In genomic region chr13:106098778-106099177, GRCh38 we compare ENCODE assay signal across 19 cellular contexts.
"Had no signal": no experiment of that assay in that cellular context is flagged by ENCODE, and none has a peak within 500 bp of the region (broad histone marks: within the 10 kb centered on the region; RNA-seq: fewer than 3 reads in every experiment).

No MANE protein-coding gene starts in this region.

- H3K4me3 ChIP-seq: tibial nerve had no signal

- H3K36me3 ChIP-seq: brain microvascular endothelial cell, tibial nerve had no signal

- H3K4me1 Mint-ChIP-seq: activated naive CD8-positive, alpha-beta T cell treated with anti-CD3 and anti-CD28 coated beads, Interleukin-2, amount 10 ng/mL, durations not matched to agents 7 days and 5 days; central memory CD8-positive, alpha-beta T cell; stimulated activated effector memory CD8-positive, alpha-beta T cell treated with anti-CD3 and anti-CD28 coated beads, Interleukin-12 subunit alpha, Interleukin-12 subunit beta, amount 100 ng/mL, for 72 hours had no signal

- ATAC-seq: foreskin keratinocyte; left ventricle myocardium superior; stimulated activated effector memory CD8-positive, alpha-beta T cell treated with anti-CD3 and anti-CD28 coated beads, Interleukin-12 subunit alpha, Interleukin-12 subunit beta, amount 100 ng/mL, for 72 hours had no signal

- H3K27ac Mint-ChIP-seq: activated naive CD8-positive, alpha-beta T cell treated with anti-CD3 and anti-CD28 coated beads, Interleukin-2, amount 10 ng/mL, durations not matched to agents 7 days and 5 days; dendritic cell treated with granulocyte-macrophage colony-stimulating factor and Interleukin-4, amounts not matched to agents 40 ng/mL and 50 ng/mL, for 4 days; stimulated activated effector memory CD8-positive, alpha-beta T cell treated with anti-CD3 and anti-CD28 coated beads, Interleukin-12 subunit alpha, Interleukin-12 subunit beta, amount 100 ng/mL, for 72 hours had no signal

- H3K27me3 Mint-ChIP-seq: activated naive CD8-positive, alpha-beta T cell treated with anti-CD3 and anti-CD28 coated beads, Interleukin-2, amount 10 ng/mL, durations not matched to agents 7 days and 5 days; central memory CD8-positive, alpha-beta T cell; dendritic cell treated with granulocyte-macrophage colony-stimulating factor and Interleukin-4, amounts not matched to agents 40 ng/mL and 50 ng/mL, for 4 days had no signal

- H3K9ac ChIP-seq: parathyroid adenoma had no signal

- H3K9me3 Mint-ChIP-seq: activated naive CD8-positive, alpha-beta T cell treated with anti-CD3 and anti-CD28 coated beads, Interleukin-2, amount 10 ng/mL, durations not matched to agents 7 days and 5 days had no signal

- H3K4me3 Mint-ChIP-seq: activated naive CD8-positive, alpha-beta T cell treated with anti-CD3 and anti-CD28 coated beads, Interleukin-2, amount 10 ng/mL, durations not matched to agents 7 days and 5 days; central memory CD8-positive, alpha-beta T cell; dendritic cell treated with granulocyte-macrophage colony-stimulating factor and Interleukin-4, amounts not matched to agents 40 ng/mL and 50 ng/mL, for 4 days; stimulated activated effector memory CD8-positive, alpha-beta T cell treated with anti-CD3 and anti-CD28 coated beads, Interleukin-12 subunit alpha, Interleukin-12 subunit beta, amount 100 ng/mL, for 72 hours had no signal

- H3K4me1 ChIP-seq: parathyroid adenoma, tibial nerve had no signal

- H3K36me3 Mint-ChIP-seq: activated naive CD8-positive, alpha-beta T cell treated with anti-CD3 and anti-CD28 coated beads, Interleukin-2, amount 10 ng/mL, durations not matched to agents 7 days and 5 days; stimulated activated effector memory CD8-positive, alpha-beta T cell treated with anti-CD3 and anti-CD28 coated beads, Interleukin-12 subunit alpha, Interleukin-12 subunit beta, amount 100 ng/mL, for 72 hours had no signal

- H3K27me3 ChIP-seq: brain microvascular endothelial cell, foreskin keratinocyte, tibial nerve had no signal

- H3K79me2 ChIP-seq: parathyroid adenoma had no signal

- H2AFZ ChIP-seq: parathyroid adenoma had no signal

- H3K27ac ChIP-seq: brain microvascular endothelial cell, foreskin keratinocyte, parathyroid adenoma had no signal

- DNase-seq: activated CD4-positive, alpha-beta T cell treated with anti-CD3 and anti-CD28 coated beads, Interleukin-2, amount 50 U/mL, for 4 hours; activated naive CD4-positive, alpha-beta T cell; activated naive CD8-positive, alpha-beta T cell treated with anti-CD3 and anti-CD28 coated beads, Interleukin-2, amount 10 ng/mL, durations not matched to agents 7 days and 5 days; activated T-cell treated with anti-CD3 and anti-CD28 coated beads for 4 hours; brain microvascular endothelial cell; effector memory CD4-positive, alpha-beta T cell; foreskin keratinocyte; glutamatergic neuron; kidney glomerular epithelial cell; left ventricle myocardium superior; mesenchymal stem cell; stimulated activated CD4-positive, alpha-beta T cell treated with anti-CD3 and anti-CD28 coated beads, Interleukin-12 subunit alpha, Interleukin-12 subunit beta, amount 100 ng/mL, for 4 hours; stimulated activated CD4-positive, alpha-beta T cell treated with anti-CD3 and anti-CD28 coated beads, Interleukin-2, amount 100 ng/mL, for 24 hours; T-helper 2 cell had no signal

- H3K9me3 ChIP-seq: tibial nerve had no signal
